In genomic region chr14:34049769-34050168, GRCh38 we compare ENCODE assay signal across 1 cellular context.
TF ChIP-seq lines count a peak whose summit lies in the region.

No MANE protein-coding gene starts in this region.

TF ChIP-seq in HepG2, 621 proteins besides CTCF, POLR2A, EP300 and RAD21 (continued from another document):
- TF ChIP-seq ZNF10 (CRISPR knock-in tag; IDR thresholded peaks at IDR 0.05; ENCODE audit: borderline replicate concordance, low read depth): no peak
- 0 out of 2 replicates have a peak, but pooled peaks have one; percentile 15 for TF ChIP-seq SPEN (CRISPR knock-in tag; IDR thresholded peaks at IDR 0.05; ENCODE audit: low read depth)
- no peak for TF ChIP-seq ZNF616 (CRISPR knock-in tag; IDR thresholded peaks at IDR 0.05; ENCODE audit: low read depth)
- TF ChIP-seq IRF9 (CRISPR knock-in tag; IDR thresholded peaks at IDR 0.05; ENCODE audit: borderline replicate concordance): 0 out of 2 replicates have a peak, but pooled peaks have one; percentile 33
- TF ChIP-seq TCF12 (IDR thresholded peaks at IDR 0.05): no peak
- TF ChIP-seq TCF12 (CRISPR knock-in tag; IDR thresholded peaks at IDR 0.05): no peak
- TF ChIP-seq ZNF646 (CRISPR knock-in tag; IDR thresholded peaks at IDR 0.05): 0 out of 2 replicates have a peak, but pooled peaks have one; percentile 63
- TF ChIP-seq SMAD9 (CRISPR knock-in tag; IDR thresholded peaks at IDR 0.05): no peak
- no peak for TF ChIP-seq ETS1 (CRISPR knock-in tag; IDR thresholded peaks at IDR 0.05)
- TF ChIP-seq ZNF318 (CRISPR knock-in tag; IDR thresholded peaks at IDR 0.05): no peak
- no peak for TF ChIP-seq MLX (CRISPR knock-in tag; IDR thresholded peaks at IDR 0.05)
- peak; percentile 61 for TF ChIP-seq PHB2 (IDR thresholded peaks at IDR 0.05; ENCODE audit: partially characterized antibody)
- TF ChIP-seq ZFYVE20 (CRISPR knock-in tag; IDR thresholded peaks at IDR 0.05; ENCODE audit: borderline replicate concordance, low read depth): no peak
- no peak for TF ChIP-seq ZFAT (CRISPR knock-in tag; conservative IDR thresholded peaks at IDR 0.05)
- 0 out of 2 replicates have a peak, but pooled peaks have one; percentile 8 for TF ChIP-seq PAXIP1 (CRISPR knock-in tag; conservative IDR thresholded peaks at IDR 0.05)
- TF ChIP-seq MIXL1 (CRISPR knock-in tag; IDR thresholded peaks at IDR 0.05): no peak
